In genomic region chr5:73673161-73673591, GRCh38 we compare ENCODE assay signal across 10 cellular contexts. TPM values are rescaled to one million over a fixed set of nuclear protein-coding genes. Genes with fewer than 3 reads are reported as not detected.
A peak's percentile ranks its signal among the peaks of the same experiment; 100 is the strongest.
DNase-seq lines count a peak whose midpoint lies in the region; ATAC-seq and TF ChIP-seq lines count a peak whose summit lies in the region.
"Had no signal": no experiment of that assay in that cellular context is flagged by ENCODE, and none has a peak within 500 bp of the region (broad histone marks: within the 10 kb centered on the region; RNA-seq: fewer than 3 reads in every experiment).

No MANE protein-coding gene starts in this region.

- peaks cover 15% of the 10 kb centered on the region for H3K27me3 Mint-ChIP-seq in T-helper 2 cell treated with Interferon-gamma antibody and Interleukin-4, amounts not matched to agents 5 μg/mL and 100 μg/mL, for 36 hours (ENCODE audit: low read depth)
- H3K27me3 Mint-ChIP-seq in CD8-positive, alpha-beta memory T cell = no peaks in the 10 kb centered on the region

- peak overlapping the region; percentile 87 for H3K27ac ChIP-seq in RWPE2 (ENCODE audit: poor library complexity, severe bottlenecking)
- peak overlapping the region; percentile 70 for H3K27ac ChIP-seq in fibroblast of lung (ENCODE audit: insufficient read depth, low read length)
- H3K27ac ChIP-seq in CD8-positive, alpha-beta memory T cell (ENCODE audit: low read depth, low read length) = no peak overlapping the region

- intact Hi-C loops in head of caudate nucleus (cut with DNase I) = no loop called here

- no peak overlapping the region for H3K9ac ChIP-seq in fibroblast of lung (ENCODE audit: insufficient read depth, low read length)

- H3K36me3 Mint-ChIP-seq in T-helper 2 cell treated with Interferon-gamma antibody and Interleukin-4, amounts not matched to agents 5 μg/mL and 100 μg/mL, for 36 hours (ENCODE audit: low read depth) = no peaks in the 10 kb centered on the region
- no peaks in the 10 kb centered on the region for H3K36me3 Mint-ChIP-seq in CD8-positive, alpha-beta memory T cell

- H3K27ac Mint-ChIP-seq in T-helper 2 cell treated with Interferon-gamma antibody and Interleukin-4, amounts not matched to agents 5 μg/mL and 100 μg/mL, for 36 hours = no peak overlapping the region
- peak overlapping the region in 1 of 8 donors; percentile 26 for H3K27ac Mint-ChIP-seq in CD8-positive, alpha-beta memory T cell
- H3K27ac Mint-ChIP-seq: activated T-helper 17 cell treated with anti-CD3 and anti-CD28 coated beads, Interleukin-2, amount 50 U/mL, for 72 hours had no signal

- TF ChIP-seq CTCF in RWPE2 (IDR thresholded peaks at IDR 0.05; ENCODE audit: poor library complexity, severe bottlenecking) = no peak
- TF ChIP-seq CTCF in fibroblast of lung (conservative IDR thresholded peaks at IDR 0.05 in 1 of 2, IDR thresholded peaks at IDR 0.05 in 1 of 2; ENCODE audit: low read depth in 1 of 2, low read length in 2 of 2) = no peak
- peak; percentile 14 for TF ChIP-seq CTCF in retinal pigment epithelial cell (conservative IDR thresholded peaks at IDR 0.05; ENCODE audit: low read depth, low read length)

- H3K4me3 ChIP-seq in RWPE2 (ENCODE audit: severe bottlenecking) = no peak overlapping the region
- H3K4me3 ChIP-seq in fibroblast of lung (replicated peaks in 1 of 4; ENCODE audit: control extremely low read depth in 1 of 4, insufficient read depth in 1 of 4, low read depth in 3 of 4, low read length in 4 of 4) = no peak overlapping the region
- no peak overlapping the region for H3K4me3 ChIP-seq in retinal pigment epithelial cell (ENCODE audit: low read length)
- H3K4me3 ChIP-seq in CD8-positive, alpha-beta memory T cell (ENCODE audit: low read length) = no peak overlapping the region

- H3K4me3 Mint-ChIP-seq in T-helper 2 cell treated with Interferon-gamma antibody and Interleukin-4, amounts not matched to agents 5 μg/mL and 100 μg/mL, for 36 hours = no peak overlapping the region
- no peak overlapping the region for H3K4me3 Mint-ChIP-seq in CD8-positive, alpha-beta memory T cell
- H3K4me3 Mint-ChIP-seq: activated T-helper 17 cell treated with anti-CD3 and anti-CD28 coated beads, Interleukin-2, amount 50 U/mL, for 72 hours had no signal

- H3K36me3 ChIP-seq in RWPE2 (ENCODE audit: low read depth) = peaks cover 35% of the 10 kb centered on the region
- H3K36me3 ChIP-seq in fibroblast of lung (ENCODE audit: control insufficient read depth, insufficient read depth, low read length) = no peaks in the 10 kb centered on the region
- no peaks in the 10 kb centered on the region for H3K36me3 ChIP-seq in CD8-positive, alpha-beta memory T cell (ENCODE audit: insufficient read depth, low read length)

- no peaks in the 10 kb centered on the region for H3K9me3 Mint-ChIP-seq in T-helper 2 cell treated with Interferon-gamma antibody and Interleukin-4, amounts not matched to agents 5 μg/mL and 100 μg/mL, for 36 hours
- no peaks in the 10 kb centered on the region for H3K9me3 Mint-ChIP-seq in CD8-positive, alpha-beta memory T cell
- H3K9me3 Mint-ChIP-seq: activated T-helper 17 cell treated with anti-CD3 and anti-CD28 coated beads, Interleukin-2, amount 50 U/mL, for 72 hours had no signal

- CTCF ChIA-PET in CD8-positive, alpha-beta memory T cell (lab: Charles Lee) = no interaction called here

- no peak overlapping the region for H2AFZ ChIP-seq in fibroblast of lung (ENCODE audit: low read length)

- H3K9me3 ChIP-seq in RWPE2 (ENCODE audit: severe bottlenecking) (no peaks in the 10 kb centered on the region), fibroblast of lung (ENCODE audit: control insufficient read depth, insufficient read depth, low read depth, low read length) (no peaks in the 10 kb centered on the region)
- H3K9me3 ChIP-seq in CD8-positive, alpha-beta memory T cell (ENCODE audit: low read length) = no peaks in the 10 kb centered on the region

- no peaks in the 10 kb centered on the region for H4K20me1 ChIP-seq in fibroblast of lung (ENCODE audit: control insufficient read depth, extremely low read depth, insufficient read depth, low read length)

- H3K27me3 ChIP-seq in RWPE2 (ENCODE audit: insufficient read depth, poor library complexity, severe bottlenecking) (no peaks in the 10 kb centered on the region), fibroblast of lung (ENCODE audit: control insufficient read depth, insufficient read depth, low read length) (no peaks in the 10 kb centered on the region)
- no peaks in the 10 kb centered on the region for H3K27me3 ChIP-seq in CD8-positive, alpha-beta memory T cell (ENCODE audit: insufficient read depth, low read length, poor library complexity, severe bottlenecking)

- POLR2A ChIA-PET in CD8-positive, alpha-beta memory T cell (lab: Charles Lee) = interaction anchor here (0.6 kb wide), 1 partner anchor 16 kb away, joined by 4 read pairs; no protein-coding TSS in a partner anchor

- peaks cover 6% of the 10 kb centered on the region for H3K79me2 ChIP-seq in fibroblast of lung (ENCODE audit: control insufficient read depth, insufficient read depth, low read length)

- H3K4me1 ChIP-seq in RWPE2 (ENCODE audit: insufficient read depth, poor library complexity, severe bottlenecking) = peaks cover 50% of the 10 kb centered on the region
- peaks cover 19% of the 10 kb centered on the region for H3K4me1 ChIP-seq in fibroblast of lung (ENCODE audit: control insufficient read depth, extremely low read depth, insufficient read depth, low read length)
- no peaks in the 10 kb centered on the region for H3K4me1 ChIP-seq in CD8-positive, alpha-beta memory T cell (ENCODE audit: insufficient read depth, low read length)

- H3K4me1 Mint-ChIP-seq in T-helper 2 cell treated with Interferon-gamma antibody and Interleukin-4, amounts not matched to agents 5 μg/mL and 100 μg/mL, for 36 hours (ENCODE audit: low read depth) = no peaks in the 10 kb centered on the region
- no peaks in the 10 kb centered on the region for H3K4me1 Mint-ChIP-seq in CD8-positive, alpha-beta memory T cell
- H3K4me1 Mint-ChIP-seq: activated T-helper 17 cell treated with anti-CD3 and anti-CD28 coated beads, Interleukin-2, amount 50 U/mL, for 72 hours had no signal

- H3K4me2 ChIP-seq in fibroblast of lung (ENCODE audit: extremely low read depth, insufficient read depth, low read length) = no peak overlapping the region

- DNase-seq in GM04504 (ENCODE audit: low read depth) (peak; percentile 41), RWPE2 (ENCODE audit: low spot score) (no peak), fibroblast of lung (ENCODE audit: low read depth in 2 of 2) (peak; percentile 86 to 92), retinal pigment epithelial cell (ENCODE audit: low read depth) (peak; percentile 65), GOT3 (lab: John Stamatoyannopoulos, UW) (no peak), head of caudate nucleus (no peak)
- DNase-seq in T-helper 2 cell treated with Interferon-gamma antibody and Interleukin-4, amounts not matched to agents 5 μg/mL and 100 μg/mL, for 36 hours (ENCODE audit: low spot score) = no peak
- no peak for DNase-seq in CD8-positive, alpha-beta memory T cell
- DNase-seq: posterior cingulate gyrus had no signal

- peak; percentile 89 for ATAC-seq in RWPE2 (ENCODE audit: low read depth)
- ATAC-seq: activated T-helper 17 cell treated with anti-CD3 and anti-CD28 coated beads, Interleukin-2, amount 50 U/mL, for 72 hours had no signal

RNA-seq across cellular contexts. Expression of gene ARHGEF28, which starts 47.2 kb away (rescaled TPM):
- total RNA-seq in fibroblast of lung = 10.3 and 34.3 TPM in 2 replicates
- polyA plus RNA-seq in fibroblast of lung = 2.3 and 3.5 TPM in 2 replicates
- 4.7 and 6.7 TPM in 2 replicates for polyA plus RNA-seq in fibroblast of lung (2012)
- polyA minus RNA-seq in fibroblast of lung (ENCODE audit: low replicate concordance) = 4.9 and 11.8 TPM in 2 replicates
- total RNA-seq in CD8-positive, alpha-beta memory T cell = under 1 TPM; 0.27 to 0.28 TPM
- polyA plus RNA-seq in CD8-positive, alpha-beta memory T cell = 0.24 TPM

Comparison
In these comparisons a context has a peak if more than half of its experiments do, and no peak if none do; other contexts are left out.
1. DNase-seq: peak in GM04504 (single experiment), fibroblast of lung (2 of 2) and retinal pigment epithelial cell (single experiment); none in RWPE2 (single experiment), T-helper 2 cell treated with Interferon-gamma antibody and Interleukin-4, amounts not matched to agents 5 μg/mL and 100 μg/mL, for 36 hours (single experiment), CD8-positive, alpha-beta memory T cell (0 of 5), GOT3 (single experiment) and head of caudate nucleus (0 of 42).